Comparison of ENCODE assay signal across 8 cellular contexts in the genomic region with DNA sequence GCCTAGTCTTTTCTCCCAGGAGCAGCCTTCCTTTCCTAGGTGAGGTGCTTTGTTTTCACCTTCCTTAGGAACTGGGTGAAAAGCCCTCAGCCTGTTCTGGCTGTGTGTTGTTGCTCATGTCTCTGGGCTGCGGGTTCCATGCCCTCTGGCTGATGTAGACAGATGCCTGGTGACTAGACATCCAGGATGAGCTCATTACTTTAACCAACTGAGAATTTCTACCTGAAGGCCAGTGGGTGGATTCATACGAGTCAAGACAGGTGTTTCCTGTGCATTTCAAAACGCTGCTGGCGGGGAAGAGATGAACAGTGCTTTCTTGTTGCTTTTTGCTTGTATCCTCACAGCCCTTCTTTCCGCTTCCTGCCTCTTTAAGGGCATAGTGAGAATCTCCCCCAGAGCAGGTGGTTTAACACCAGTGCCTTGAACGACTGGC. TPM values are rescaled to one million over a fixed set of nuclear protein-coding genes. Genes with fewer than 3 reads are reported as not detected.
DNase-seq lines count a peak whose midpoint lies in the region; ATAC-seq, FAIRE-seq and TF ChIP-seq lines count a peak whose summit lies in the region.

No MANE protein-coding gene starts in this region.

- no peak overlapping the region for H3K4me2 ChIP-seq in DND-41 (ENCODE audit: insufficient read depth, low read length)

- H3K4me1 ChIP-seq in DND-41 (ENCODE audit: insufficient read depth, low read length) = no peaks in the 10 kb centered on the region

- H3K27ac ChIP-seq in DND-41 (ENCODE audit: low read length) = no peak overlapping the region

- no peaks in the 10 kb centered on the region for H3K9me3 Mint-ChIP-seq in naive B cell

- H3K79me2 ChIP-seq in DND-41 (ENCODE audit: insufficient read depth, low read length) = peaks cover 80% of the 10 kb centered on the region

- H3K4me3 Mint-ChIP-seq in naive B cell = peak overlapping the region; percentile 10 to 89 (median 80)

- H4K20me1 ChIP-seq in DND-41 (ENCODE audit: insufficient read depth, low read length) = peaks cover 57% of the 10 kb centered on the region

- peak overlapping the region; percentile 77 to 97 (median 94) for H3K27ac Mint-ChIP-seq in naive B cell

- ATAC-seq in DND-41 (ENCODE audit: insufficient read depth, low read depth) (peak; percentile 78), naive B cell (ENCODE audit: low read depth in 2 of 2) (peak; percentile 90 to 92), GM18511 (IDR thresholded peaks at IDR 0.05; ENCODE audit: unreplicated experiment) (no peak), HG02870 (IDR thresholded peaks at IDR 0.05; ENCODE audit: unreplicated experiment) (no peak)

- peaks cover 61% of the 10 kb centered on the region for H3K36me3 ChIP-seq in DND-41 (ENCODE audit: insufficient read depth, low read length)

- no peak overlapping the region for H2AFZ ChIP-seq in DND-41 (ENCODE audit: low read depth, low read length)

- no peak overlapping the region for H3K9ac ChIP-seq in DND-41 (ENCODE audit: low read depth, low read length)

- no peak overlapping the region for H3K4me3 ChIP-seq in DND-41 (ENCODE audit: low read depth in 1 of 2, low read length in 2 of 2)

- peaks cover 44 to 76% (median 65%) of the 10 kb centered on the region in 3 donors for H3K4me1 Mint-ChIP-seq in naive B cell

- no peaks in the 10 kb centered on the region for H3K36me3 Mint-ChIP-seq in naive B cell

- DNase-seq in DND-41 (peak; percentile 44), Kasumi-1 (lab: John Stamatoyannopoulos, UW) (peak; percentile 48 to 49), naive B cell (peak; percentile 66), urothelium cell line (ENCODE audit: low spot score) (no peak), hypothalamus (lab: John Stamatoyannopoulos, UW) (no peak)
- DNase-seq in activated gamma-delta T cell treated with anti-CD3 and anti-CD28 coated beads, Interleukin-2, amount 50 U/mL, for 16 hours (ENCODE audit: low read depth) = peak; percentile 19

- TF ChIP-seq CTCF in DND-41 (IDR thresholded peaks at IDR 0.05; ENCODE audit: borderline replicate concordance, extremely low read depth, low read length, poor library complexity, severe bottlenecking) = no peak

- H3K27me3 Mint-ChIP-seq in naive B cell = no peaks in the 10 kb centered on the region

- H3K9me3 ChIP-seq in DND-41 (ENCODE audit: insufficient read depth, low read length, severe bottlenecking) = no peaks in the 10 kb centered on the region

- H3K27me3 ChIP-seq in DND-41 (ENCODE audit: insufficient read depth, low read length, poor library complexity) = no peaks in the 10 kb centered on the region

- FAIRE-seq in urothelium cell line (lab: Jason Lieb, UNC) = no peak

RNA-seq across cellular contexts. Expression of a gene that starts 22.3 kb away (rescaled TPM):
- 100 to 1,000 TPM in 1 of 6 donors, 10 to 100 TPM in 5; 72.3 to 105 (median 95.6) TPM for polyA plus RNA-seq in naive B cell (ENCODE audit: low read depth in 6 of 6)

RNA-seq across cellular contexts. Expression of a gene that starts 22.5 kb away (rescaled TPM):
- polyA plus RNA-seq in naive B cell (ENCODE audit: low read depth in 6 of 6) = 10 to 100 TPM in 5 of 6 donors, 1 to 10 TPM in 1; 3.6 to 29.4 (median 16.3) TPM

RNA-seq across cellular contexts. Expression of a gene that starts 31.8 kb away (rescaled TPM):
- polyA plus RNA-seq in naive B cell (ENCODE audit: low read depth in 6 of 6) = 1 to 10 TPM in 2 of 6 donors, under 1 TPM in 2, not detected in 2; 0.67 to 1.6 (median 1.1) TPM

RNA-seq across cellular contexts. Expression of a gene that starts 56.2 kb away (rescaled TPM):
- 1 to 10 TPM in 2 of 6 donors, under 1 TPM in 2, not detected in 2; 0.24 to 1.3 (median 1.1) TPM for polyA plus RNA-seq in naive B cell (ENCODE audit: low read depth in 6 of 6)

Comparison
In these comparisons a context has a peak if more than half of its experiments do, and no peak if none do; other contexts are left out.
1. ATAC-seq: peak in DND-41 (single experiment) and naive B cell (2 of 2); none in GM18511 (single experiment) and HG02870 (single experiment).
2. DNase-seq: peak in DND-41 (single experiment), Kasumi-1 (2 of 2), activated gamma-delta T cell treated with anti-CD3 and anti-CD28 coated beads, Interleukin-2, amount 50 U/mL, for 16 hours (single experiment) and naive B cell (single experiment); none in urothelium cell line (single experiment) and hypothalamus (0 of 51).